1 cellular context compared by ENCODE assay signal in the genomic region with DNA sequence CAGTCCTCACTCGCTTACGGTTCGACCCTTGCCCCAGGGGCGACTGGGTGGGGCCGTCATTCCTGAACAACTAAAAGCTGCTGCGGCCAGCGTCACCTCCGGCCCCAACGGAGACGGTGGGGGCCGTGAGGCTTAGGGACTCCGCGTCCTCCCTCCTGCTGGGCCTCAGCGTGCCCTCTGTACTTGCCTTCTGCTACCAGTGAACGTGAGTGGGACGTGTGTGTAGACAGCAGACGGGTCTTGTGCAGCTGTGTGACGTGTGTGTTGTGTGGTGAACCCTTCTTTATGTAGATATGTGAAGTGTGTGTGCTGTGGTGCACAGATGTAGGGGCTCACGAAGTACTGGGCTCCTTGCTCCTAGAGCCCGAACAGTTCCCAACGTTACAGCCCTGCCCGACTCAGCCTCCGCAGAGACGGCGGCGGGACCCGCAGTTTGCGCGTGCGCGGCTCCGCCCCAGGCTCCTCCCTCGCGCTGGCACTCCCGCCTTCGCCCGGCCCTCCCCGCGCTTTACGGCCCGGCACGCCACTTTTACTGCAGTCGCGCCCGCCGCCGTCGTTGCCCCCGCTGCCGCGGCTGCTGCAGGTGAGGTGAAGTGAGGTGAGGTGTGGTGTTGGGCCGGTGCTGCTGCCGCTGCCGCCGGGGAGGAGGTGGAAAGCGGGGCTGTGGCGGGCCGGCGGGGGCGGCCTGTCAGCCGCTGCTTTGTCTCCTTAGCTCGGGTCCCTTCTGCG.
TF ChIP-seq lines count a peak whose summit lies in the region.

A gene (plus strand): TSS at position 535 of the 729 bp plus-strand sequence. CDS start 235 bp downstream, outside the sequence.

TF ChIP-seq in WTC11, 78 proteins besides CTCF, POLR2A, EP300 and RAD21 (continued from another document):
- TF ChIP-seq, protein P1, sequence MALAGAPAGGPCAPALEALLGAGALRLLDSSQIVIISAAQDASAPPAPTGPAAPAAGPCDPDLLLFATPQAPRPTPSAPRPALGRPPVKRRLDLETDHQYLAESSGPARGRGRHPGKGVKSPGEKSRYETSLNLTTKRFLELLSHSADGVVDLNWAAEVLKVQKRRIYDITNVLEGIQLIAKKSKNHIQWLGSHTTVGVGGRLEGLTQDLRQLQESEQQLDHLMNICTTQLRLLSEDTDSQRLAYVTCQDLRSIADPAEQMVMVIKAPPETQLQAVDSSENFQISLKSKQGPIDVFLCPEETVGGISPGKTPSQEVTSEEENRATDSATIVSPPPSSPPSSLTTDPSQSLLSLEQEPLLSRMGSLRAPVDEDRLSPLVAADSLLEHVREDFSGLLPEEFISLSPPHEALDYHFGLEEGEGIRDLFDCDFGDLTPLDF (CRISPR knock-in tag; IDR thresholded peaks at IDR 0.05), result no peak
- TF ChIP-seq, protein P2, sequence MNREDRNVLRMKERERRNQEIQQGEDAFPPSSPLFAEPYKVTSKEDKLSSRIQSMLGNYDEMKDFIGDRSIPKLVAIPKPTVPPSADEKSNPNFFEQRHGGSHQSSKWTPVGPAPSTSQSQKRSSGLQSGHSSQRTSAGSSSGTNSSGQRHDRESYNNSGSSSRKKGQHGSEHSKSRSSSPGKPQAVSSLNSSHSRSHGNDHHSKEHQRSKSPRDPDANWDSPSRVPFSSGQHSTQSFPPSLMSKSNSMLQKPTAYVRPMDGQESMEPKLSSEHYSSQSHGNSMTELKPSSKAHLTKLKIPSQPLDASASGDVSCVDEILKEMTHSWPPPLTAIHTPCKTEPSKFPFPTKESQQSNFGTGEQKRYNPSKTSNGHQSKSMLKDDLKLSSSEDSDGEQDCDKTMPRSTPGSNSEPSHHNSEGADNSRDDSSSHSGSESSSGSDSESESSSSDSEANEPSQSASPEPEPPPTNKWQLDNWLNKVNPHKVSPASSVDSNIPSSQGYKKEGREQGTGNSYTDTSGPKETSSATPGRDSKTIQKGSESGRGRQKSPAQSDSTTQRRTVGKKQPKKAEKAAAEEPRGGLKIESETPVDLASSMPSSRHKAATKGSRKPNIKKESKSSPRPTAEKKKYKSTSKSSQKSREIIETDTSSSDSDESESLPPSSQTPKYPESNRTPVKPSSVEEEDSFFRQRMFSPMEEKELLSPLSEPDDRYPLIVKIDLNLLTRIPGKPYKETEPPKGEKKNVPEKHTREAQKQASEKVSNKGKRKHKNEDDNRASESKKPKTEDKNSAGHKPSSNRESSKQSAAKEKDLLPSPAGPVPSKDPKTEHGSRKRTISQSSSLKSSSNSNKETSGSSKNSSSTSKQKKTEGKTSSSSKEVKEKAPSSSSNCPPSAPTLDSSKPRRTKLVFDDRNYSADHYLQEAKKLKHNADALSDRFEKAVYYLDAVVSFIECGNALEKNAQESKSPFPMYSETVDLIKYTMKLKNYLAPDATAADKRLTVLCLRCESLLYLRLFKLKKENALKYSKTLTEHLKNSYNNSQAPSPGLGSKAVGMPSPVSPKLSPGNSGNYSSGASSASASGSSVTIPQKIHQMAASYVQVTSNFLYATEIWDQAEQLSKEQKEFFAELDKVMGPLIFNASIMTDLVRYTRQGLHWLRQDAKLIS (CRISPR knock-in tag; IDR thresholded peaks at IDR 0.05; ENCODE audit: borderline replicate concordance), result no peak
- no peak for TF ChIP-seq ZBTB21 (CRISPR knock-in tag; IDR thresholded peaks at IDR 0.05; ENCODE audit: borderline replicate concordance)
- TF ChIP-seq GTF2I (CRISPR knock-in tag; conservative IDR thresholded peaks at IDR 0.05), result no peak
- TF ChIP-seq ZNF396 (CRISPR knock-in tag; IDR thresholded peaks at IDR 0.05; ENCODE audit: borderline replicate concordance), result no peak
- TF ChIP-seq ZNF317 (CRISPR knock-in tag; IDR thresholded peaks at IDR 0.05; ENCODE audit: borderline replicate concordance, low read depth), result no peak
- peak; percentile 49; the same call in 1 of the 2 replicates for TF ChIP-seq FOXP1 (CRISPR knock-in tag; IDR thresholded peaks at IDR 0.05; ENCODE audit: borderline replicate concordance)
- TF ChIP-seq SOX15 (CRISPR knock-in tag; IDR thresholded peaks at IDR 0.05), result no peak
- TF ChIP-seq, protein P3, sequence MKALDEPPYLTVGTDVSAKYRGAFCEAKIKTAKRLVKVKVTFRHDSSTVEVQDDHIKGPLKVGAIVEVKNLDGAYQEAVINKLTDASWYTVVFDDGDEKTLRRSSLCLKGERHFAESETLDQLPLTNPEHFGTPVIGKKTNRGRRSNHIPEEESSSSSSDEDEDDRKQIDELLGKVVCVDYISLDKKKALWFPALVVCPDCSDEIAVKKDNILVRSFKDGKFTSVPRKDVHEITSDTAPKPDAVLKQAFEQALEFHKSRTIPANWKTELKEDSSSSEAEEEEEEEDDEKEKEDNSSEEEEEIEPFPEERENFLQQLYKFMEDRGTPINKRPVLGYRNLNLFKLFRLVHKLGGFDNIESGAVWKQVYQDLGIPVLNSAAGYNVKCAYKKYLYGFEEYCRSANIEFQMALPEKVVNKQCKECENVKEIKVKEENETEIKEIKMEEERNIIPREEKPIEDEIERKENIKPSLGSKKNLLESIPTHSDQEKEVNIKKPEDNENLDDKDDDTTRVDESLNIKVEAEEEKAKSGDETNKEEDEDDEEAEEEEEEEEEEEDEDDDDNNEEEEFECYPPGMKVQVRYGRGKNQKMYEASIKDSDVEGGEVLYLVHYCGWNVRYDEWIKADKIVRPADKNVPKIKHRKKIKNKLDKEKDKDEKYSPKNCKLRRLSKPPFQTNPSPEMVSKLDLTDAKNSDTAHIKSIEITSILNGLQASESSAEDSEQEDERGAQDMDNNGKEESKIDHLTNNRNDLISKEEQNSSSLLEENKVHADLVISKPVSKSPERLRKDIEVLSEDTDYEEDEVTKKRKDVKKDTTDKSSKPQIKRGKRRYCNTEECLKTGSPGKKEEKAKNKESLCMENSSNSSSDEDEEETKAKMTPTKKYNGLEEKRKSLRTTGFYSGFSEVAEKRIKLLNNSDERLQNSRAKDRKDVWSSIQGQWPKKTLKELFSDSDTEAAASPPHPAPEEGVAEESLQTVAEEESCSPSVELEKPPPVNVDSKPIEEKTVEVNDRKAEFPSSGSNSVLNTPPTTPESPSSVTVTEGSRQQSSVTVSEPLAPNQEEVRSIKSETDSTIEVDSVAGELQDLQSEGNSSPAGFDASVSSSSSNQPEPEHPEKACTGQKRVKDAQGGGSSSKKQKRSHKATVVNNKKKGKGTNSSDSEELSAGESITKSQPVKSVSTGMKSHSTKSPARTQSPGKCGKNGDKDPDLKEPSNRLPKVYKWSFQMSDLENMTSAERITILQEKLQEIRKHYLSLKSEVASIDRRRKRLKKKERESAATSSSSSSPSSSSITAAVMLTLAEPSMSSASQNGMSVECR (CRISPR knock-in tag; IDR thresholded peaks at IDR 0.05; ENCODE audit: borderline replicate concordance), result peak; percentile 29; the same call in 1 of the 2 replicates
- TF ChIP-seq, protein P4, sequence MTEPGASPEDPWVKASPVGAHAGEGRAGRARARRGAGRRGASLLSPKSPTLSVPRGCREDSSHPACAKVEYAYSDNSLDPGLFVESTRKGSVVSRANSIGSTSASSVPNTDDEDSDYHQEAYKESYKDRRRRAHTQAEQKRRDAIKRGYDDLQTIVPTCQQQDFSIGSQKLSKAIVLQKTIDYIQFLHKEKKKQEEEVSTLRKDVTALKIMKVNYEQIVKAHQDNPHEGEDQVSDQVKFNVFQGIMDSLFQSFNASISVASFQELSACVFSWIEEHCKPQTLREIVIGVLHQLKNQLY (CRISPR knock-in tag; IDR thresholded peaks at IDR 0.05), result no peak
- TF ChIP-seq NR1H2 (CRISPR knock-in tag; IDR thresholded peaks at IDR 0.05), result no peak
- TF ChIP-seq, protein P5, sequence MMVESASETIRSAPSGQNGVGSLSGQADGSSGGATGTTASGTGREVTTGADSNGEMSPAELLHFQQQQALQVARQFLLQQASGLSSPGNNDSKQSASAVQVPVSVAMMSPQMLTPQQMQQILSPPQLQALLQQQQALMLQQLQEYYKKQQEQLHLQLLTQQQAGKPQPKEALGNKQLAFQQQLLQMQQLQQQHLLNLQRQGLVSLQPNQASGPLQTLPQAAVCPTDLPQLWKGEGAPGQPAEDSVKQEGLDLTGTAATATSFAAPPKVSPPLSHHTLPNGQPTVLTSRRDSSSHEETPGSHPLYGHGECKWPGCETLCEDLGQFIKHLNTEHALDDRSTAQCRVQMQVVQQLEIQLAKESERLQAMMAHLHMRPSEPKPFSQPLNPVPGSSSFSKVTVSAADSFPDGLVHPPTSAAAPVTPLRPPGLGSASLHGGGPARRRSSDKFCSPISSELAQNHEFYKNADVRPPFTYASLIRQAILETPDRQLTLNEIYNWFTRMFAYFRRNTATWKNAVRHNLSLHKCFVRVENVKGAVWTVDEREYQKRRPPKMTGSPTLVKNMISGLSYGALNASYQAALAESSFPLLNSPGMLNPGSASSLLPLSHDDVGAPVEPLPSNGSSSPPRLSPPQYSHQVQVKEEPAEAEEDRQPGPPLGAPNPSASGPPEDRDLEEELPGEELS (CRISPR knock-in tag; IDR thresholded peaks at IDR 0.05), result peak; percentile 21
- no peak for TF ChIP-seq SMAD4 (CRISPR knock-in tag; IDR thresholded peaks at IDR 0.05)
- peak; percentile 19; the same call in 1 of the 2 replicates for TF ChIP-seq ETV6 (CRISPR knock-in tag; IDR thresholded peaks at IDR 0.05)
- no peak for TF ChIP-seq CREB1 (CRISPR knock-in tag; IDR thresholded peaks at IDR 0.05)
- no peak for TF ChIP-seq RORB (CRISPR knock-in tag; IDR thresholded peaks at IDR 0.05)
- TF ChIP-seq, protein P6, sequence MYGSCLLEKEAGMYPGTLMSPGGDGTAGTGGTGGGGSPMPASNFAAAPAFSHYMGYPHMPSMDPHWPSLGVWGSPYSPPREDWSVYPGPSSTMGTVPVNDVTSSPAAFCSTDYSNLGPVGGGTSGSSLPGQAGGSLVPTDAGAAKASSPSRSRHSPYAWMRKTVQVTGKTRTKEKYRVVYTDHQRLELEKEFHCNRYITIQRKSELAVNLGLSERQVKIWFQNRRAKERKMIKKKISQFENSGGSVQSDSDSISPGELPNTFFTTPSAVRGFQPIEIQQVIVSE (CRISPR knock-in tag; IDR thresholded peaks at IDR 0.05; ENCODE audit: borderline replicate concordance), result no peak
- TF ChIP-seq SMAD3 (CRISPR knock-in tag; IDR thresholded peaks at IDR 0.05; ENCODE audit: borderline replicate concordance), result peak; percentile 68
- TF ChIP-seq ZNF232 (CRISPR knock-in tag; IDR thresholded peaks at IDR 0.05), result peak; percentile 61; the same call in 1 of the 2 replicates
- no peak for TF ChIP-seq NR2C2 (CRISPR knock-in tag; IDR thresholded peaks at IDR 0.05)
- TF ChIP-seq, protein P7, sequence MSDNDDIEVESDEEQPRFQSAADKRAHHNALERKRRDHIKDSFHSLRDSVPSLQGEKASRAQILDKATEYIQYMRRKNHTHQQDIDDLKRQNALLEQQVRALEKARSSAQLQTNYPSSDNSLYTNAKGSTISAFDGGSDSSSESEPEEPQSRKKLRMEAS (CRISPR knock-in tag; IDR thresholded peaks at IDR 0.05), result peak; percentile 82
- TF ChIP-seq ZNF219 (CRISPR knock-in tag; IDR thresholded peaks at IDR 0.05; ENCODE audit: borderline replicate concordance), result no peak
- peak; percentile 63; the same call in 1 of the 2 replicates for TF ChIP-seq FOXK1 (CRISPR knock-in tag; IDR thresholded peaks at IDR 0.05)
- no peak for TF ChIP-seq CBFB (CRISPR knock-in tag; IDR thresholded peaks at IDR 0.05; ENCODE audit: low read depth)
- TF ChIP-seq, protein P8, sequence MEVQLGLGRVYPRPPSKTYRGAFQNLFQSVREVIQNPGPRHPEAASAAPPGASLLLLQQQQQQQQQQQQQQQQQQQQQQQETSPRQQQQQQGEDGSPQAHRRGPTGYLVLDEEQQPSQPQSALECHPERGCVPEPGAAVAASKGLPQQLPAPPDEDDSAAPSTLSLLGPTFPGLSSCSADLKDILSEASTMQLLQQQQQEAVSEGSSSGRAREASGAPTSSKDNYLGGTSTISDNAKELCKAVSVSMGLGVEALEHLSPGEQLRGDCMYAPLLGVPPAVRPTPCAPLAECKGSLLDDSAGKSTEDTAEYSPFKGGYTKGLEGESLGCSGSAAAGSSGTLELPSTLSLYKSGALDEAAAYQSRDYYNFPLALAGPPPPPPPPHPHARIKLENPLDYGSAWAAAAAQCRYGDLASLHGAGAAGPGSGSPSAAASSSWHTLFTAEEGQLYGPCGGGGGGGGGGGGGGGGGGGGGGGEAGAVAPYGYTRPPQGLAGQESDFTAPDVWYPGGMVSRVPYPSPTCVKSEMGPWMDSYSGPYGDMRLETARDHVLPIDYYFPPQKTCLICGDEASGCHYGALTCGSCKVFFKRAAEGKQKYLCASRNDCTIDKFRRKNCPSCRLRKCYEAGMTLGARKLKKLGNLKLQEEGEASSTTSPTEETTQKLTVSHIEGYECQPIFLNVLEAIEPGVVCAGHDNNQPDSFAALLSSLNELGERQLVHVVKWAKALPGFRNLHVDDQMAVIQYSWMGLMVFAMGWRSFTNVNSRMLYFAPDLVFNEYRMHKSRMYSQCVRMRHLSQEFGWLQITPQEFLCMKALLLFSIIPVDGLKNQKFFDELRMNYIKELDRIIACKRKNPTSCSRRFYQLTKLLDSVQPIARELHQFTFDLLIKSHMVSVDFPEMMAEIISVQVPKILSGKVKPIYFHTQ (CRISPR knock-in tag; IDR thresholded peaks at IDR 0.05), result no peak
- TF ChIP-seq, protein P9, sequence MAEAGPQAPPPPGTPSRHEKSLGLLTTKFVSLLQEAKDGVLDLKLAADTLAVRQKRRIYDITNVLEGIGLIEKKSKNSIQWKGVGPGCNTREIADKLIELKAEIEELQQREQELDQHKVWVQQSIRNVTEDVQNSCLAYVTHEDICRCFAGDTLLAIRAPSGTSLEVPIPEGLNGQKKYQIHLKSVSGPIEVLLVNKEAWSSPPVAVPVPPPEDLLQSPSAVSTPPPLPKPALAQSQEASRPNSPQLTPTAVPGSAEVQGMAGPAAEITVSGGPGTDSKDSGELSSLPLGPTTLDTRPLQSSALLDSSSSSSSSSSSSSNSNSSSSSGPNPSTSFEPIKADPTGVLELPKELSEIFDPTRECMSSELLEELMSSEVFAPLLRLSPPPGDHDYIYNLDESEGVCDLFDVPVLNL (CRISPR knock-in tag; IDR thresholded peaks at IDR 0.05; ENCODE audit: borderline replicate concordance, low read depth), result no peak
